Comparison of ENCODE assay signal across 11 cellular contexts in genomic region chr6:87115402-87116135, GRCh38. TPM values are rescaled to one million over a fixed set of nuclear protein-coding genes. Genes with fewer than 3 reads are reported as not detected.
DNase-seq lines count a peak whose midpoint lies in the region; ATAC-seq and TF ChIP-seq lines count a peak whose summit lies in the region.
"Had no signal": no experiment of that assay in that cellular context is flagged by ENCODE, and none has a peak within 500 bp of the region (broad histone marks: within the 10 kb centered on the region; RNA-seq: fewer than 3 reads in every experiment).

No MANE protein-coding gene starts in this region.

- DNase-seq in activated CD4-positive, CD25-positive, alpha-beta regulatory T cell treated with anti-CD3 and anti-CD28 coated beads, Interleukin-2, amount 50 U/mL, for 72 hours = no peak
- DNase-seq in activated B cell treated with CpG ODN at 0.5 μM for 24 hours = no peak
- DNase-seq in DMS153 (lab: John Stamatoyannopoulos, UW) = no peak
- no peak for DNase-seq in nephron progenitor cell
- DNase-seq in omental fat pad (ENCODE audit: low spot score) = no peak

- CTCF ChIA-PET in activated B cell treated with CpG ODN at 0.5 μM for 24 hours (lab: Charles Lee) = interaction anchor here (0.9 kb wide), 1 partner anchor 8 kb away, joined by 3 read pairs; no protein-coding TSS in a partner anchor

- intact Hi-C loops in activated B cell treated with CpG ODN at 0.5 μM for 24 hours (cut with micrococcal nuclease) = no loop called here

- no peak overlapping the region for H3K27ac Mint-ChIP-seq in activated B cell treated with CpG ODN at 0.5 μM for 24 hours
- H3K27ac Mint-ChIP-seq in nephron progenitor cell = no peak overlapping the region

- peak; percentile 92 to 96 for ATAC-seq in activated CD4-positive, CD25-positive, alpha-beta regulatory T cell treated with anti-CD3 and anti-CD28 coated beads, Interleukin-2, amount 50 U/mL, for 24 hours
- ATAC-seq in GM21381 (IDR thresholded peaks at IDR 0.05; ENCODE audit: unreplicated experiment) (peak; percentile 89), HG03060 (IDR thresholded peaks at IDR 0.05; ENCODE audit: low read depth, unreplicated experiment) (peak; percentile 88), activated B cell treated with CpG ODN at 0.5 μM for 24 hours (ENCODE audit: low read depth) (peak; percentile 34), omental fat pad (ENCODE audit: low FRiP score) (no peak)
- ATAC-seq: K562 had no signal

- H3K9me3 Mint-ChIP-seq in activated B cell treated with CpG ODN at 0.5 μM for 24 hours (no peaks in the 10 kb centered on the region), nephron progenitor cell (no peaks in the 10 kb centered on the region)

- POLR2A ChIA-PET in activated B cell treated with CpG ODN at 0.5 μM for 24 hours (lab: Charles Lee) = no interaction called here

- H3K27me3 Mint-ChIP-seq in activated B cell treated with CpG ODN at 0.5 μM for 24 hours = no peaks in the 10 kb centered on the region
- peaks cover 3% of the 10 kb centered on the region for H3K27me3 Mint-ChIP-seq in nephron progenitor cell (ENCODE audit: low read depth, poor library complexity)

- TF ChIP-seq CTCF in activated B cell treated with CpG ODN at 0.5 μM for 24 hours (IDR thresholded peaks at IDR 0.05) (no peak), nephron progenitor cell (IDR thresholded peaks at IDR 0.05) (no peak), omental fat pad (IDR thresholded peaks at IDR 0.05) (no peak)

- H3K36me3 Mint-ChIP-seq in activated B cell treated with CpG ODN at 0.5 μM for 24 hours (ENCODE audit: low read depth) (no peaks in the 10 kb centered on the region), nephron progenitor cell (ENCODE audit: low read depth) (no peaks in the 10 kb centered on the region)

- H3K4me3 Mint-ChIP-seq in activated B cell treated with CpG ODN at 0.5 μM for 24 hours (no peak overlapping the region), nephron progenitor cell (no peak overlapping the region)

- H3K4me1 Mint-ChIP-seq in activated B cell treated with CpG ODN at 0.5 μM for 24 hours = peaks cover 15% of the 10 kb centered on the region
- no peaks in the 10 kb centered on the region for H3K4me1 Mint-ChIP-seq in nephron progenitor cell

RNA-seq across cellular contexts. Expression of gene CGA, which starts 20.7 kb away (rescaled TPM):
- not detected in 2 replicates for total RNA-seq in activated B cell treated with CpG ODN at 0.5 μM for 24 hours
- total RNA-seq in omental fat pad = not detected
- total RNA-seq: K562, lung, OCI-LY7 had no signal

RNA-seq across cellular contexts. Expression of gene ZNF292, which starts 39.8 kb away (rescaled TPM):
- total RNA-seq in activated B cell treated with CpG ODN at 0.5 μM for 24 hours (54.8 and 66.6 TPM in 2 replicates), omental fat pad (10 to 100 TPM; 17.8 to 40.0 (median 21.3) TPM)
